14 cellular contexts compared by ENCODE assay signal in the genomic region with DNA sequence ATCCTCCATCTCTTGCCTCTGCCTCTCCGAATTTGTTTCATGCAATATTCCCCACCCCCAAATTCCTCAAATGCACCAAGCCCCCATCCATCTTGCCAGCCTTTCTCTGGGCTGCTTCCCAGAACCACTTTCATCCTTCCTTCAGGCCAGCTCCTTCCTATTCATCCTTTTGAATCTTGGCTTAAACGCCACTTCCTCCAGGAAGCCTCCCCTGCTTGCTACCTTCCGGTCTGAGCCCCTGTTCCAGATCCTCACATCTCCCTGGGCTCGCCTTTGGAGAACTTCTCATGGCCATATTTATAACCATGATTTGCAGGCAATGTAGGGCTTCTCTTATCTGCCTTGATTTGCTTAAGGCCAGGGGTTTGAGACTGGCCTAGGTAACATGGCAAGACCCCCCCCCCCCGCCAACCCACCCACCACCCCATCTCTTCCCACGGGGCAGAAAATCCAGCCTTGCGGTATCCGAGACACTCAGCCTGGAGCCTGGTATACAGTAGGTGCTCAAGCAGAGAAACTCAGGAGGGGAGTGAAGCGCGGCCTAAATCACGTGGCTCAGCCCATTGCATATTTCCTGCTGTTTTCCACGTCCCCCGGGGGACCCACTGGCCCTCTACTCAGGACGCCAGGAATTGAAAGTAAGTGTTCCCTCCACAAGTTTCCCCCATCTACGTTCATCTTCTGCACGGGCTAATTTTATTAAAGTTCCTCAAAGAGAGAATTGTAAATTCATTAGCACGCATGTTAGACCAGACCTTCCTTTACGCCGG.
DNase-seq lines count a peak whose midpoint lies in the region; ATAC-seq, FAIRE-seq and TF ChIP-seq lines count a peak whose summit lies in the region.
"Had no signal": no experiment of that assay in that cellular context is flagged by ENCODE, and none has a peak within 500 bp of the region (broad histone marks: within the 10 kb centered on the region; RNA-seq: fewer than 3 reads in every experiment).

No MANE protein-coding gene starts in this region.

- no peaks in the 10 kb centered on the region for H3K9me1 ChIP-seq in K562 (ENCODE audit: control insufficient read depth, insufficient read depth, low read length)

- no peak for ATAC-seq in A549
- ATAC-seq in K562, result no peak
- ATAC-seq in GM21526 (IDR thresholded peaks at IDR 0.05; ENCODE audit: low FRiP score, unreplicated experiment), result no peak
- ATAC-seq in GM21381 (IDR thresholded peaks at IDR 0.05; ENCODE audit: unreplicated experiment), result no peak

- no peak overlapping the region for H2AFZ ChIP-seq in K562 (ENCODE audit: low read depth, low read length)

- POLR2A ChIA-PET in A549 (lab: Yijun Ruan, JAX), result no interaction called here
- POLR2A ChIA-PET in K562 (lab: Yijun Ruan, JAX), result no interaction called here

- H3K27ac ChIP-seq in A549, result no peak overlapping the region
- H3K27ac ChIP-seq in K562 (ENCODE audit: extremely low read depth, low read depth, low read length), result no peak overlapping the region
- no peak overlapping the region for H3K27ac ChIP-seq in small intestine (ENCODE audit: low read depth in 1 of 2, low read length in 1 of 2)
- H3K27ac ChIP-seq: BLaER1 treated with 17β-estradiol and CSF1 and Interleukin-3, amounts not matched to agents 10 nM and 100 nM; HL-60 had no signal

- TF ChIP-seq POLR2A in A549 (IDR thresholded peaks at IDR 0.05; ENCODE audit: low read length) (no peak), K562 (conservative IDR thresholded peaks at IDR 0.05) (no peak)

- H3K9me3 ChIP-seq in A549 (no peaks in the 10 kb centered on the region), BE2C (no peaks in the 10 kb centered on the region; the same call in 1 of the 2 replicates), K562 (replicated peaks; ENCODE audit: control insufficient read depth, insufficient read depth, low read depth, low read length) (no peaks in the 10 kb centered on the region), small intestine (ENCODE audit: control insufficient read depth, low read depth) (no peaks in the 10 kb centered on the region)

- TF ChIP-seq EP300 in A549 (IDR thresholded peaks at IDR 0.05) (no peak), K562 (IDR thresholded peaks at IDR 0.05; ENCODE audit: low read length) (no peak)

- 0 out of 3 replicates have a peak, but pooled peaks cover 4% of the 10 kb centered on the region for H3K4me1 ChIP-seq in A549
- H3K4me1 ChIP-seq in BE2C, result no peaks in the 10 kb centered on the region
- H3K4me1 ChIP-seq in K562 (replicated peaks in 1 of 2; ENCODE audit: control insufficient read depth in 2 of 2, insufficient read depth in 2 of 2, low read length in 2 of 2), result no peaks in the 10 kb centered on the region; a peak in 1 of 5 replicates
- no peaks in the 10 kb centered on the region for H3K4me1 ChIP-seq in small intestine (ENCODE audit: control insufficient read depth in 2 of 2, insufficient read depth in 1 of 2, low read depth in 1 of 2, low read length in 1 of 2)

- FAIRE-seq in A549 (lab: Jason Lieb, UNC) (no peak), K562 (lab: Jason Lieb, UNC) (no peak), small intestine (lab: Jason Lieb, UNC) (no peak)

- CTCF ChIA-PET in A549 (lab: Yijun Ruan, JAX) (interaction anchor here (0.7 kb wide), 1 partner anchor 47 kb away, joined by 3 read pairs; no protein-coding TSS in a partner anchor), K562 (lab: Yijun Ruan, JAX; ENCODE audit: low intra/inter-chr PET ratio) (no interaction called here)

- 84% methylated on average over 13 of the region's 19 CpGs for WGBS in A549 (ENCODE audit: missing lambda C conversion rate)
- WGBS in K562 (ENCODE audit: insufficient coverage, low coverage, missing lambda C conversion rate), result 25% methylated on average over 18 of the region's 19 CpGs
- WGBS in small intestine, 3 donors, result 48 to 51% (median 50%) methylated on average over 19 of the region's 19 CpGs

- DNase-seq in A549 (ENCODE audit: low read depth in 1 of 2, low spot score in 1 of 2), result no peak
- no peak for DNase-seq in BE2C
- DNase-seq in K562 (ENCODE audit: extremely low read depth in 1 of 4, low spot score in 3 of 4), result no peak
- no peak for DNase-seq in NCI-H510A treated with DMSO at 0.1 percent for 48 hours (lab: John Stamatoyannopoulos, UW)
- no peak for DNase-seq in small intestine
- DNase-seq: CD4-positive, CD25-positive, alpha-beta regulatory T cell; GOT3; H9; KG1 had no signal

- no peaks in the 10 kb centered on the region for H3K36me3 ChIP-seq in BE2C
- H3K36me3 ChIP-seq in K562 (ENCODE audit: control insufficient read depth, insufficient read depth, low read length), result no peaks in the 10 kb centered on the region
- H3K36me3 ChIP-seq in small intestine (ENCODE audit: control insufficient read depth in 2 of 2, insufficient read depth in 2 of 2, low read length in 2 of 2), result no peaks in the 10 kb centered on the region
- H3K36me3 ChIP-seq: BLaER1 treated with 17β-estradiol and CSF1 and Interleukin-3, amounts not matched to agents 10 nM and 100 nM had no signal

- intact Hi-C loops in K562 (cut with micrococcal nuclease), result no loop called here

- H3K4me3 ChIP-seq in A549 (no peak overlapping the region), BE2C (ENCODE audit: low read depth, low read length) (peak overlapping the region; percentile 13; the same call in 1 of the 2 replicates), K562 (no peak overlapping the region), small intestine (ENCODE audit: low read depth in 1 of 2, low read length in 2 of 2) (no peak overlapping the region)
- H3K4me3 ChIP-seq: BLaER1 treated with 17β-estradiol and CSF1 and Interleukin-3, amounts not matched to agents 10 nM and 100 nM had no signal

- no peak for TF ChIP-seq RAD21 in A549 (conservative IDR thresholded peaks at IDR 0.05 in 1 of 2, IDR thresholded peaks at IDR 0.05 in 1 of 2)
- no peak for TF ChIP-seq RAD21 in K562 (CRISPR knock-in tag; conservative IDR thresholded peaks at IDR 0.05 in 1 of 2, IDR thresholded peaks at IDR 0.05 in 1 of 2)

- in situ Hi-C loops in K562 (cut with MboI), result no loop called here

- H3K36me3 Mint-ChIP-seq in nephron (ENCODE audit: low read depth), result no peaks in the 10 kb centered on the region
- H3K36me3 Mint-ChIP-seq: CD4-positive, CD25-positive, alpha-beta regulatory T cell had no signal

- H3K27ac Mint-ChIP-seq in nephron, result peak overlapping the region in 2 of 3 experiments; percentile 5 to 9
- H3K27ac Mint-ChIP-seq: CD4-positive, CD25-positive, alpha-beta regulatory T cell had no signal

- BruUV-seq in K562 (replicated peaks; lab: Mats Ljungman, UMichigan), result no TSS peak

- 0 out of 2 replicates have a peak, but pooled peaks cover 3% of the 10 kb centered on the region for H4K20me1 ChIP-seq in K562 (replicated peaks; ENCODE audit: control insufficient read depth, insufficient read depth, low read length)
- H4K20me1 ChIP-seq: BLaER1 treated with 17β-estradiol and CSF1 and Interleukin-3, amounts not matched to agents 10 nM and 100 nM had no signal

- H3K4me2 ChIP-seq in A549 (no peak overlapping the region), K562 (ENCODE audit: insufficient read depth, low read length) (no peak overlapping the region)
- H3K4me2 ChIP-seq: BLaER1 treated with 17β-estradiol and CSF1 and Interleukin-3, amounts not matched to agents 10 nM and 100 nM had no signal

- H3K4me3 Mint-ChIP-seq in nephron, result peak overlapping the region in 1 of 3 experiments; percentile 9
- H3K4me3 Mint-ChIP-seq: CD4-positive, CD25-positive, alpha-beta regulatory T cell; H9 had no signal

- no peaks in the 10 kb centered on the region for H3K79me2 ChIP-seq in K562 (ENCODE audit: control insufficient read depth, insufficient read depth, low read length)

- TF ChIP-seq CTCF in A549 (IDR thresholded peaks at IDR 0.05) (no peak), BE2C (IDR thresholded peaks at IDR 0.05; ENCODE audit: low read depth, low read length) (no peak), K562 (IDR thresholded peaks at IDR 0.05 in 2 of 3, conservative IDR thresholded peaks at IDR 0.05 in 1 of 3; ENCODE audit: insufficient read depth in 2 of 3, low read depth in 1 of 3, low read length in 3 of 3) (no peak), nephron (IDR thresholded peaks at IDR 0.05; ENCODE audit: unreplicated experiment in 3 of 3) (no peak)

- no peak overlapping the region for H3K9ac ChIP-seq in K562 (ENCODE audit: insufficient read depth in 1 of 2, low read depth in 2 of 2, low read length in 2 of 2)
- H3K9ac ChIP-seq: BLaER1 treated with 17β-estradiol and CSF1 and Interleukin-3, amounts not matched to agents 10 nM and 100 nM had no signal

- H3K27me3 Mint-ChIP-seq in nephron (ENCODE audit: low read depth), result peaks cover 8% of the 10 kb centered on the region

- no peaks in the 10 kb centered on the region for H3K9me3 Mint-ChIP-seq in nephron
- H3K9me3 Mint-ChIP-seq: CD4-positive, CD25-positive, alpha-beta regulatory T cell had no signal

- H3K27me3 ChIP-seq in BE2C (0 out of 2 replicates have a peak, but pooled peaks cover 2% of the 10 kb centered on the region), K562 (ENCODE audit: control insufficient read depth in 2 of 2, insufficient read depth in 2 of 2, low read length in 2 of 2) (peaks cover 5 to 25% of the 10 kb centered on the region in 2 experiments; a peak in 4 of 5 replicates), small intestine (ENCODE audit: control insufficient read depth in 2 of 2, insufficient read depth in 2 of 2, low read length in 2 of 2) (peaks cover 0 to 7% of the 10 kb centered on the region in 2 donors)
- H3K27me3 ChIP-seq: BLaER1 treated with 17β-estradiol and CSF1 and Interleukin-3, amounts not matched to agents 10 nM and 100 nM had no signal

- peaks cover 8% of the 10 kb centered on the region for H3K4me1 Mint-ChIP-seq in nephron
- H3K4me1 Mint-ChIP-seq: CD4-positive, CD25-positive, alpha-beta regulatory T cell had no signal

TF ChIP-seq in A549, 52 proteins besides CTCF, POLR2A, EP300 and RAD21 (continues in another document):
- TF ChIP-seq MAZ (IDR thresholded peaks at IDR 0.05; ENCODE audit: borderline replicate concordance, low read depth, low read length), result no peak

TF ChIP-seq in K562, 482 proteins besides CTCF, POLR2A, EP300 and RAD21 (continues in another document):
- TF ChIP-seq RBM25 (IDR thresholded peaks at IDR 0.05; ENCODE audit: low read depth, low read length, severe bottlenecking) (peak; percentile 29), HDAC8 (tag; IDR thresholded peaks at IDR 0.05) (no peak), ZNF354B (CRISPR knock-in tag; IDR thresholded peaks at IDR 0.05) (no peak), ETS2 (tag; IDR thresholded peaks at IDR 0.05; ENCODE audit: borderline replicate concordance, poor library complexity, severe bottlenecking) (no peak), SMARCE1 (IDR thresholded peaks at IDR 0.05) (no peak), ZNF184 (CRISPR knock-in tag; IDR thresholded peaks at IDR 0.05) (no peak), ZNF347 (CRISPR knock-in tag; IDR thresholded peaks at IDR 0.05; ENCODE audit: low read depth) (no peak), KAT8 (IDR thresholded peaks at IDR 0.05; ENCODE audit: low read depth) (no peak), NR2F6 (CRISPR knock-in tag; IDR thresholded peaks at IDR 0.05) (no peak), ZNF507 (tag; conservative IDR thresholded peaks at IDR 0.05) (no peak), PHB (CRISPR knock-in tag; IDR thresholded peaks at IDR 0.05) (no peak)

Comparison
In these comparisons a context has a peak if more than half of its experiments do, and no peak if none do; other contexts are left out.
1. Of the 35 proteins assayed by ChIP-seq in both K562 and A549: peak only in K562: none; only in A549: none; in both: ZFP36; in neither: 32; mixed calls (peak in some experiments, not most) for 2.